In genomic region chr12:132170637-132171292, GRCh38 we compare ENCODE assay signal across 1 cellular context.
TF ChIP-seq lines count a peak whose summit lies in the region.

No MANE protein-coding gene starts in this region.

TF ChIP-seq in HepG2, 621 proteins besides CTCF, POLR2A, EP300 and RAD21:
- no peak for TF ChIP-seq NFAT5 (CRISPR knock-in tag; IDR thresholded peaks at IDR 0.05)
- no peak for TF ChIP-seq ZNF724P (CRISPR knock-in tag; IDR thresholded peaks at IDR 0.05; ENCODE audit: borderline replicate concordance)
- TF ChIP-seq ZBTB7B (CRISPR knock-in tag; IDR thresholded peaks at IDR 0.05): no peak
- no peak for TF ChIP-seq PREB (CRISPR knock-in tag; IDR thresholded peaks at IDR 0.05)
- TF ChIP-seq ZNF644 (CRISPR knock-in tag; IDR thresholded peaks at IDR 0.05; ENCODE audit: low read depth): no peak
- TF ChIP-seq HNF1B (CRISPR knock-in tag; IDR thresholded peaks at IDR 0.05): no peak
- no peak for TF ChIP-seq ZNF574 (CRISPR knock-in tag; IDR thresholded peaks at IDR 0.05)
- TF ChIP-seq BCL3 (CRISPR knock-in tag; IDR thresholded peaks at IDR 0.05): no peak
- no peak for TF ChIP-seq DMTF1 (CRISPR knock-in tag; IDR thresholded peaks at IDR 0.05)
- no peak for TF ChIP-seq SIX4 (CRISPR knock-in tag; IDR thresholded peaks at IDR 0.05)
- no peak for TF ChIP-seq HOXD1 (CRISPR knock-in tag; IDR thresholded peaks at IDR 0.05)
- TF ChIP-seq GMEB1 (CRISPR knock-in tag; IDR thresholded peaks at IDR 0.05; ENCODE audit: borderline replicate concordance): no peak
- TF ChIP-seq HES4 (CRISPR knock-in tag; IDR thresholded peaks at IDR 0.05; ENCODE audit: borderline replicate concordance): no peak
- TF ChIP-seq HMG20A (CRISPR knock-in tag; IDR thresholded peaks at IDR 0.05; ENCODE audit: borderline replicate concordance): no peak
- TF ChIP-seq HNRNPLL (IDR thresholded peaks at IDR 0.05; ENCODE audit: low read depth, low read length, poor library complexity, severe bottlenecking): no peak
TF ChIP-seq in HepG2: peak in this region for 0.
